Comparison of ENCODE assay signal across 1 cellular context in the genomic region with DNA sequence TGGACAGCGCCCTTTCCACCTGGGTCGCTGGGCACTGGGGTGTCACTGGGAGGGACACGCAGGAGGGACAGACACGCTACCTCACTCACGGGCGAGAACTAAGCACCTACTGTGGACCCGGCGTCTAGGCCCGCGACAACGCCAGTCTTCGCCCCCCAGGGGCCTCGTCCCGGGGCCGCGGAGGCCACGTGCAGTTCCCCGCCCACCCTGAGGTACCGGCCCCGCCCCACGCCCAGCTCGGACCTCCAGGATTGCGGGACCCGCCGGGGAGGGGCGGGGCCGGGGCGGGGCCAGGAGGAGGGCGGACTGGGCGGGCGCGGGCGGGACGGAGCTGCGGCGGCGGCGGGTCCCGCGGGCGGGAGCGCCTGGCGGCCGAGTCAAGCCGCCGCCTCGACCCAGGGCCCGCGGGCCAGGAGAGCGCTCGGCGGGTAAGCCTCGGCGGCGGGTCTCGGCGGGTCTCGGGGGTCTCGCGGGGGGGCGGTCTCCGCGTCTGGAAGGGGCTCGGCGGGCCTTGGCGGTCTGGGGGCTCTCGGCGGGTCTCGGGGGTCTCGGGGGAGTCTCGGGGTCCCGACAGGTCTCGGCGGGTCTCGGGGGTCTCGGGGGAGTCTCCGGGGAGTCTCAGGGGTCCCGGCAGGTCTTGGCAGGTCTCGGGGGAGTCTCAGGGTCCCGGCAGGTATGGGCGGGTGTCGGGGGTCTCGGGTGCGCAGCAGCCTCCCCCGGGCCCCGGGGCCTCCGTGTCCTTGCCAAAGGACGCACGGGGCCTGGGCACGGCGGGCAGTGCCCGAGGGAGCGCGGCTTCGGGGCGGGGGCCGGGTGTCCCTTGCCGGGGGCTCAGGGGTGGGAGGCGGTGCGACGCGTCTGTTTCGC.
TF ChIP-seq lines count a peak whose summit lies in the region.

A gene with protein sequence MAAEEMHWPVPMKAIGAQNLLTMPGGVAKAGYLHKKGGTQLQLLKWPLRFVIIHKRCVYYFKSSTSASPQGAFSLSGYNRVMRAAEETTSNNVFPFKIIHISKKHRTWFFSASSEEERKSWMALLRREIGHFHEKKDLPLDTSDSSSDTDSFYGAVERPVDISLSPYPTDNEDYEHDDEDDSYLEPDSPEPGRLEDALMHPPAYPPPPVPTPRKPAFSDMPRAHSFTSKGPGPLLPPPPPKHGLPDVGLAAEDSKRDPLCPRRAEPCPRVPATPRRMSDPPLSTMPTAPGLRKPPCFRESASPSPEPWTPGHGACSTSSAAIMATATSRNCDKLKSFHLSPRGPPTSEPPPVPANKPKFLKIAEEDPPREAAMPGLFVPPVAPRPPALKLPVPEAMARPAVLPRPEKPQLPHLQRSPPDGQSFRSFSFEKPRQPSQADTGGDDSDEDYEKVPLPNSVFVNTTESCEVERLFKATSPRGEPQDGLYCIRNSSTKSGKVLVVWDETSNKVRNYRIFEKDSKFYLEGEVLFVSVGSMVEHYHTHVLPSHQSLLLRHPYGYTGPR (plus strand): TSS at position 375 of the 867 bp plus-strand sequence. CDS start 27,533 bp downstream, outside the sequence.

TF ChIP-seq in HepG2, 621 proteins besides CTCF, POLR2A, EP300 and RAD21 (continued from another document and continues in another):
- TF ChIP-seq, protein P1, sequence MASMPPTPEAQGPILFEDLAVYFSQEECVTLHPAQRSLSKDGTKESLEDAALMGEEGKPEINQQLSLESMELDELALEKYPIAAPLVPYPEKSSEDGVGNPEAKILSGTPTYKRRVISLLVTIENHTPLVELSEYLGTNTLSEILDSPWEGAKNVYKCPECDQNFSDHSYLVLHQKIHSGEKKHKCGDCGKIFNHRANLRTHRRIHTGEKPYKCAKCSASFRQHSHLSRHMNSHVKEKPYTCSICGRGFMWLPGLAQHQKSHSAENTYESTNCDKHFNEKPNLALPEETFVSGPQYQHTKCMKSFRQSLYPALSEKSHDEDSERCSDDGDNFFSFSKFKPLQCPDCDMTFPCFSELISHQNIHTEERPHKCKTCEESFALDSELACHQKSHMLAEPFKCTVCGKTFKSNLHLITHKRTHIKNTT (CRISPR knock-in tag; IDR thresholded peaks at IDR 0.05): 0 out of 2 replicates have a peak, but pooled peaks have one; percentile 29
- TF ChIP-seq TBX2 (CRISPR knock-in tag; IDR thresholded peaks at IDR 0.05; ENCODE audit: borderline replicate concordance) (peak; percentile 52; the same call in 1 of the 2 replicates), ZFP82 (CRISPR knock-in tag; IDR thresholded peaks at IDR 0.05; ENCODE audit: borderline replicate concordance) (no peak; the same call in 1 of the 2 replicates), ZNF451 (CRISPR knock-in tag; IDR thresholded peaks at IDR 0.05) (peak; percentile 53; the same call in 1 of the 2 replicates), GZF1 (CRISPR knock-in tag; IDR thresholded peaks at IDR 0.05) (0 out of 2 replicates have a peak, but pooled peaks have one; percentile 73), ZNF24 (IDR thresholded peaks at IDR 0.05) (no peak), SCMH1 (CRISPR knock-in tag; IDR thresholded peaks at IDR 0.05; ENCODE audit: borderline replicate concordance) (no peak), RBM39 (IDR thresholded peaks at IDR 0.05; ENCODE audit: low read depth, low read length, poor library complexity, severe bottlenecking) (no peak), ZFP41 (CRISPR knock-in tag; IDR thresholded peaks at IDR 0.05; ENCODE audit: borderline replicate concordance) (no peak), RARG (CRISPR knock-in tag; IDR thresholded peaks at IDR 0.05; ENCODE audit: low read depth) (no peak), ZNF652 (CRISPR knock-in tag; IDR thresholded peaks at IDR 0.05; ENCODE audit: borderline replicate concordance, low read depth) (no peak), SMYD3 (CRISPR knock-in tag; IDR thresholded peaks at IDR 0.05) (peak; percentile 63; the same call in 1 of the 2 replicates), KAT7 (CRISPR knock-in tag; IDR thresholded peaks at IDR 0.05; ENCODE audit: borderline replicate concordance) (no peak), POGZ (CRISPR knock-in tag; IDR thresholded peaks at IDR 0.05) (no peak), ARHGAP35 (CRISPR knock-in tag; IDR thresholded peaks at IDR 0.05; ENCODE audit: borderline replicate concordance) (0 out of 2 replicates have a peak, but pooled peaks have one; percentile 32), RORA (CRISPR knock-in tag; IDR thresholded peaks at IDR 0.05) (no peak), FOXM1 (CRISPR knock-in tag; IDR thresholded peaks at IDR 0.05) (no peak), ZNF552 (CRISPR knock-in tag; IDR thresholded peaks at IDR 0.05; ENCODE audit: borderline replicate concordance) (peak; percentile 85; the same call in 1 of the 2 replicates), ZNF441 (CRISPR knock-in tag; IDR thresholded peaks at IDR 0.05; ENCODE audit: borderline replicate concordance) (0 out of 2 replicates have a peak, but pooled peaks have one; percentile 45)
- TF ChIP-seq, protein P2, sequence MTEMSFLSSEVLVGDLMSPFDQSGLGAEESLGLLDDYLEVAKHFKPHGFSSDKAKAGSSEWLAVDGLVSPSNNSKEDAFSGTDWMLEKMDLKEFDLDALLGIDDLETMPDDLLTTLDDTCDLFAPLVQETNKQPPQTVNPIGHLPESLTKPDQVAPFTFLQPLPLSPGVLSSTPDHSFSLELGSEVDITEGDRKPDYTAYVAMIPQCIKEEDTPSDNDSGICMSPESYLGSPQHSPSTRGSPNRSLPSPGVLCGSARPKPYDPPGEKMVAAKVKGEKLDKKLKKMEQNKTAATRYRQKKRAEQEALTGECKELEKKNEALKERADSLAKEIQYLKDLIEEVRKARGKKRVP (CRISPR knock-in tag; IDR thresholded peaks at IDR 0.05): peak in 1 of 2 experiments; percentile 77; a peak in 2 of 4 replicates
- TF ChIP-seq, protein P3, sequence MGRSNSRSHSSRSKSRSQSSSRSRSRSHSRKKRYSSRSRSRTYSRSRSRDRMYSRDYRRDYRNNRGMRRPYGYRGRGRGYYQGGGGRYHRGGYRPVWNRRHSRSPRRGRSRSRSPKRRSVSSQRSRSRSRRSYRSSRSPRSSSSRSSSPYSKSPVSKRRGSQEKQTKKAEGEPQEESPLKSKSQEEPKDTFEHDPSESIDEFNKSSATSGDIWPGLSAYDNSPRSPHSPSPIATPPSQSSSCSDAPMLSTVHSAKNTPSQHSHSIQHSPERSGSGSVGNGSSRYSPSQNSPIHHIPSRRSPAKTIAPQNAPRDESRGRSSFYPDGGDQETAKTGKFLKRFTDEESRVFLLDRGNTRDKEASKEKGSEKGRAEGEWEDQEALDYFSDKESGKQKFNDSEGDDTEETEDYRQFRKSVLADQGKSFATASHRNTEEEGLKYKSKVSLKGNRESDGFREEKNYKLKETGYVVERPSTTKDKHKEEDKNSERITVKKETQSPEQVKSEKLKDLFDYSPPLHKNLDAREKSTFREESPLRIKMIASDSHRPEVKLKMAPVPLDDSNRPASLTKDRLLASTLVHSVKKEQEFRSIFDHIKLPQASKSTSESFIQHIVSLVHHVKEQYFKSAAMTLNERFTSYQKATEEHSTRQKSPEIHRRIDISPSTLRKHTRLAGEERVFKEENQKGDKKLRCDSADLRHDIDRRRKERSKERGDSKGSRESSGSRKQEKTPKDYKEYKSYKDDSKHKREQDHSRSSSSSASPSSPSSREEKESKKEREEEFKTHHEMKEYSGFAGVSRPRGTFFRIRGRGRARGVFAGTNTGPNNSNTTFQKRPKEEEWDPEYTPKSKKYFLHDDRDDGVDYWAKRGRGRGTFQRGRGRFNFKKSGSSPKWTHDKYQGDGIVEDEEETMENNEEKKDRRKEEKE (IDR thresholded peaks at IDR 0.05): no peak
- TF ChIP-seq, protein P4, sequence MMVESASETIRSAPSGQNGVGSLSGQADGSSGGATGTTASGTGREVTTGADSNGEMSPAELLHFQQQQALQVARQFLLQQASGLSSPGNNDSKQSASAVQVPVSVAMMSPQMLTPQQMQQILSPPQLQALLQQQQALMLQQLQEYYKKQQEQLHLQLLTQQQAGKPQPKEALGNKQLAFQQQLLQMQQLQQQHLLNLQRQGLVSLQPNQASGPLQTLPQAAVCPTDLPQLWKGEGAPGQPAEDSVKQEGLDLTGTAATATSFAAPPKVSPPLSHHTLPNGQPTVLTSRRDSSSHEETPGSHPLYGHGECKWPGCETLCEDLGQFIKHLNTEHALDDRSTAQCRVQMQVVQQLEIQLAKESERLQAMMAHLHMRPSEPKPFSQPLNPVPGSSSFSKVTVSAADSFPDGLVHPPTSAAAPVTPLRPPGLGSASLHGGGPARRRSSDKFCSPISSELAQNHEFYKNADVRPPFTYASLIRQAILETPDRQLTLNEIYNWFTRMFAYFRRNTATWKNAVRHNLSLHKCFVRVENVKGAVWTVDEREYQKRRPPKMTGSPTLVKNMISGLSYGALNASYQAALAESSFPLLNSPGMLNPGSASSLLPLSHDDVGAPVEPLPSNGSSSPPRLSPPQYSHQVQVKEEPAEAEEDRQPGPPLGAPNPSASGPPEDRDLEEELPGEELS (CRISPR knock-in tag; IDR thresholded peaks at IDR 0.05): no peak
- TF ChIP-seq, protein P5, sequence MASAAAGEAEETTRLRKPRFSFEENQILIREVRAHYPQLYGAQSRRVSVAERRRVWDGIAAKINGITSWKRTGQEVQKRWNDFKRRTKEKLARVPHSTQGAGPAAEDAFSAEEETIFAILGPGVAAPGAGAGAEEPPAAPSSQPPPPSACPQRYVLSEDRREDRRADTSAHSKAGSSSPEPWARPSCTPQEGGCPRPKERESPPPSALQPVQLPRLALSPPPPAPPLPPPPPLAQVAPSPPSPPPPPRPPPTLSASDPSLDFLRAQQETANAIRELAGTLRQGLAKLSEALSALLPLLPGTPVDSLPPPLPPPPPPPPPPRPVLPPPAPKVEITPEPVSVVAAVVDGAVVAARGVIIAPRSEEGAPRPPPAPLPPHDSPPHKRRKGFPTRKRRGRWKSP (CRISPR knock-in tag; IDR thresholded peaks at IDR 0.05): peak; percentile 52; the same call in 1 of the 2 replicates
- TF ChIP-seq, protein P6, sequence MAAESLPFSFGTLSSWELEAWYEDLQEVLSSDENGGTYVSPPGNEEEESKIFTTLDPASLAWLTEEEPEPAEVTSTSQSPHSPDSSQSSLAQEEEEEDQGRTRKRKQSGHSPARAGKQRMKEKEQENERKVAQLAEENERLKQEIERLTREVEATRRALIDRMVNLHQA (CRISPR knock-in tag; IDR thresholded peaks at IDR 0.05): no peak
- TF ChIP-seq, protein P7, sequence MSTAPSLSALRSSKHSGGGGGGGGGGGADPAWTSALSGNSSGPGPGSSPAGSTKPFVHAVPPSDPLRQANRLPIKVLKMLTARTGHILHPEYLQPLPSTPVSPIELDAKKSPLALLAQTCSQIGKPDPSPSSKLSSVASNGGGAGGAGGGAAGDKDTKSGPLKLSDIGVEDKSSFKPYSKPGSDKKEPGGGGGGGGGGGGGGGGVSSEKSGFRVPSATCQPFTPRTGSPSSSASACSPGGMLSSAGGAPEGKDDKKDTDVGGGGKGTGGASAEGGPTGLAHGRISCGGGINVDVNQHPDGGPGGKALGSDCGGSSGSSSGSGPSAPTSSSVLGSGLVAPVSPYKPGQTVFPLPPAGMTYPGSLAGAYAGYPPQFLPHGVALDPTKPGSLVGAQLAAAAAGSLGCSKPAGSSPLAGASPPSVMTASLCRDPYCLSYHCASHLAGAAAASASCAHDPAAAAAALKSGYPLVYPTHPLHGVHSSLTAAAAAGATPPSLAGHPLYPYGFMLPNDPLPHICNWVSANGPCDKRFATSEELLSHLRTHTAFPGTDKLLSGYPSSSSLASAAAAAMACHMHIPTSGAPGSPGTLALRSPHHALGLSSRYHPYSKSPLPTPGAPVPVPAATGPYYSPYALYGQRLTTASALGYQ (CRISPR knock-in tag; IDR thresholded peaks at IDR 0.05): no peak
- TF ChIP-seq, protein P8, sequence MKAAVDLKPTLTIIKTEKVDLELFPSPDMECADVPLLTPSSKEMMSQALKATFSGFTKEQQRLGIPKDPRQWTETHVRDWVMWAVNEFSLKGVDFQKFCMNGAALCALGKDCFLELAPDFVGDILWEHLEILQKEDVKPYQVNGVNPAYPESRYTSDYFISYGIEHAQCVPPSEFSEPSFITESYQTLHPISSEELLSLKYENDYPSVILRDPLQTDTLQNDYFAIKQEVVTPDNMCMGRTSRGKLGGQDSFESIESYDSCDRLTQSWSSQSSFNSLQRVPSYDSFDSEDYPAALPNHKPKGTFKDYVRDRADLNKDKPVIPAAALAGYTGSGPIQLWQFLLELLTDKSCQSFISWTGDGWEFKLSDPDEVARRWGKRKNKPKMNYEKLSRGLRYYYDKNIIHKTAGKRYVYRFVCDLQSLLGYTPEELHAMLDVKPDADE (CRISPR knock-in tag; IDR thresholded peaks at IDR 0.05): 0 out of 2 replicates have a peak, but pooled peaks have one; percentile 58
- TF ChIP-seq, protein P9, sequence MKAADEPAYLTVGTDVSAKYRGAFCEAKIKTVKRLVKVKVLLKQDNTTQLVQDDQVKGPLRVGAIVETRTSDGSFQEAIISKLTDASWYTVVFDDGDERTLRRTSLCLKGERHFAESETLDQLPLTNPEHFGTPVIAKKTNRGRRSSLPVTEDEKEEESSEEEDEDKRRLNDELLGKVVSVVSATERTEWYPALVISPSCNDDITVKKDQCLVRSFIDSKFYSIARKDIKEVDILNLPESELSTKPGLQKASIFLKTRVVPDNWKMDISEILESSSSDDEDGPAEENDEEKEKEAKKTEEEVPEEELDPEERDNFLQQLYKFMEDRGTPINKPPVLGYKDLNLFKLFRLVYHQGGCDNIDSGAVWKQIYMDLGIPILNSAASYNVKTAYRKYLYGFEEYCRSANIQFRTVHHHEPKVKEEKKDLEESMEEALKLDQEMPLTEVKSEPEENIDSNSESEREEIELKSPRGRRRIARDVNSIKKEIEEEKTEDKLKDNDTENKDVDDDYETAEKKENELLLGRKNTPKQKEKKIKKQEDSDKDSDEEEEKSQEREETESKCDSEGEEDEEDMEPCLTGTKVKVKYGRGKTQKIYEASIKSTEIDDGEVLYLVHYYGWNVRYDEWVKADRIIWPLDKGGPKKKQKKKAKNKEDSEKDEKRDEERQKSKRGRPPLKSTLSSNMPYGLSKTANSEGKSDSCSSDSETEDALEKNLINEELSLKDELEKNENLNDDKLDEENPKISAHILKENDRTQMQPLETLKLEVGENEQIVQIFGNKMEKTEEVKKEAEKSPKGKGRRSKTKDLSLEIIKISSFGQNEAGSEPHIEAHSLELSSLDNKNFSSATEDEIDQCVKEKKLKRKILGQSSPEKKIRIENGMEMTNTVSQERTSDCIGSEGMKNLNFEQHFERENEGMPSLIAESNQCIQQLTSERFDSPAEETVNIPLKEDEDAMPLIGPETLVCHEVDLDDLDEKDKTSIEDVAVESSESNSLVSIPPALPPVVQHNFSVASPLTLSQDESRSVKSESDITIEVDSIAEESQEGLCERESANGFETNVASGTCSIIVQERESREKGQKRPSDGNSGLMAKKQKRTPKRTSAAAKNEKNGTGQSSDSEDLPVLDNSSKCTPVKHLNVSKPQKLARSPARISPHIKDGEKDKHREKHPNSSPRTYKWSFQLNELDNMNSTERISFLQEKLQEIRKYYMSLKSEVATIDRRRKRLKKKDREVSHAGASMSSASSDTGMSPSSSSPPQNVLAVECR (CRISPR knock-in tag; IDR thresholded peaks at IDR 0.05; ENCODE audit: borderline replicate concordance): 0 out of 2 replicates have a peak, but pooled peaks have one; percentile 63
- TF ChIP-seq, protein P10, sequence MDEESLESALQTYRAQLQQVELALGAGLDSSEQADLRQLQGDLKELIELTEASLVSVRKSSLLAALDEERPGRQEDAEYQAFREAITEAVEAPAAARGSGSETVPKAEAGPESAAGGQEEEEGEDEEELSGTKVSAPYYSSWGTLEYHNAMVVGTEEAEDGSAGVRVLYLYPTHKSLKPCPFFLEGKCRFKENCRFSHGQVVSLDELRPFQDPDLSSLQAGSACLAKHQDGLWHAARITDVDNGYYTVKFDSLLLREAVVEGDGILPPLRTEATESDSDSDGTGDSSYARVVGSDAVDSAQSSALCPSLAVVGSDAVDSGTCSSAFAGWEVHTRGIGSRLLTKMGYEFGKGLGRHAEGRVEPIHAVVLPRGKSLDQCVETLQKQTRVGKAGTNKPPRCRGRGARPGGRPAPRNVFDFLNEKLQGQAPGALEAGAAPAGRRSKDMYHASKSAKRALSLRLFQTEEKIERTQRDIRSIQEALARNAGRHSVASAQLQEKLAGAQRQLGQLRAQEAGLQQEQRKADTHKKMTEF (CRISPR knock-in tag; IDR thresholded peaks at IDR 0.05): no peak; the same call in 1 of the 2 replicates
